Comparison of ENCODE assay signal across 8 cellular contexts in the genomic region with DNA sequence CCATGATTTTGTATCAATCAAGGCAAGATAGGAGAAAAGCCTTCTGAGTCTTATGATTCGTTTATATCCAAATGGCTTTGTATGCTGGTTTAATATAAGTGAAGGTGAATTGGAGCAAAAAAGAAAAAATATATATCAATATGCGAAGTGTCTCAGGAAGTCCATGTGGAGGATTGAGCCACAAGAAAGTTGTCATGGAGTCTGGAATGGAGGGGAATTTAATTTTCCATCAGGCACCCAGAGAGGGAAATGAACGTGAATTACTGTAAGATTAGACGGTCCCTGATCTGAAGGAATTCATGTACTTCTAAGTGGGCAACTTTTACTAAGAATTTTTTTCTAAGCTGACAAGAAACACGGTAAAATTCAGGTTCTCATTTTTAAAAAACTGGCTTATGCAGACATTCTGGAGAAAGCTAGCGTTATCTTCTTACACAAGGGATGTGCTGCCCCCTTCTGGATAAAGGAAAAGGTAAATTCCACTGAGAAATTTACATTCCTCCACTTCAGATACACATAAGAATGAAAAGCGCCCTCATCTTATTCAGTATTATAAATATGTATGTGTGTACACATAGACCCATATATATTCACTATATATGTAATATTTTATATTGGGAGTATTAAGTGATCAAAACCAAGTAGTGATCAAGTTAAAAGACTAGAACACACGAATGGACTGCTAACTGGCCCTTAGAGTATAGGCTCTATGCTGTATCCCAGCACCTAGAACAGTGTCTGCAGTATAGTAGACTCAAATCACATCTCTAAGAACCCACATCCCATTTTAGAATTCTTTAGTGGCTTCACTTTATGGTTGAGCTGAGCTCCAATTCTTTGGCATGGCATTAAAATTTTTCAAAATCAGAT.
A peak's percentile ranks its signal among the peaks of the same experiment; 100 is the strongest.
DNase-seq lines count a peak whose midpoint lies in the region; ATAC-seq, FAIRE-seq and TF ChIP-seq lines count a peak whose summit lies in the region.

No MANE protein-coding gene starts in this region.

- peak; percentile 70 for ATAC-seq in GM21619 (IDR thresholded peaks at IDR 0.05; ENCODE audit: unreplicated experiment)
- ATAC-seq in CD8-positive, alpha-beta T cell, result no peak

- CTCF ChIA-PET in CD8-positive, alpha-beta T cell (lab: Charles Lee), result no interaction called here

- intact Hi-C loops in activated T-helper 2 cell treated with anti-CD3 and anti-CD28 coated beads, Interferon-gamma antibody, Interleukin-2, Interleukin-4, amounts not matched to agents 10 μg/mL and 5 μg/mL and 100 μg/mL, durations not matched to agents 14 hours and 24 hours and 36 hours (cut with micrococcal nuclease), result loop anchor here (1.0 kb wide), 2 partner anchors 262 to 343 kb away; no protein-coding TSS in a partner anchor
- intact Hi-C loops in CD8-positive, alpha-beta T cell (cut with DNase I, micrococcal nuclease), result no loop called here

- no peaks in the 10 kb centered on the region for H3K4me1 Mint-ChIP-seq in activated T-helper 2 cell treated with anti-CD3 and anti-CD28 coated beads, Interferon-gamma antibody, Interleukin-2, Interleukin-4, amounts not matched to agents 10 μg/mL and 5 μg/mL and 100 μg/mL, durations not matched to agents 14 hours and 24 hours and 36 hours (ENCODE audit: low read depth)
- no peaks in the 10 kb centered on the region for H3K4me1 Mint-ChIP-seq in CD8-positive, alpha-beta T cell (ENCODE audit: low read depth)

- H4K20me1 ChIP-seq in MM.1S (ENCODE audit: insufficient read depth, low read length), result no peaks in the 10 kb centered on the region
- H4K20me1 ChIP-seq in SU-DHL-6 (ENCODE audit: low read depth, low read length), result no peaks in the 10 kb centered on the region

- no peaks in the 10 kb centered on the region for H3K36me3 ChIP-seq in MM.1S (replicated peaks; ENCODE audit: insufficient read depth, low read length)
- no peaks in the 10 kb centered on the region for H3K36me3 ChIP-seq in SU-DHL-6 (ENCODE audit: low read length)
- no peaks in the 10 kb centered on the region for H3K36me3 ChIP-seq in small intestine (ENCODE audit: control insufficient read depth in 2 of 2, insufficient read depth in 2 of 2, low read length in 2 of 2)
- H3K36me3 ChIP-seq in CD8-positive, alpha-beta T cell (ENCODE audit: insufficient read depth, low read length), result no peaks in the 10 kb centered on the region

- no peak for FAIRE-seq in small intestine (lab: Jason Lieb, UNC)

- no peak overlapping the region for H3K27ac Mint-ChIP-seq in activated T-helper 2 cell treated with anti-CD3 and anti-CD28 coated beads, Interferon-gamma antibody, Interleukin-2, Interleukin-4, amounts not matched to agents 10 μg/mL and 5 μg/mL and 100 μg/mL, durations not matched to agents 14 hours and 24 hours and 36 hours
- no peak overlapping the region for H3K27ac Mint-ChIP-seq in CD8-positive, alpha-beta T cell

- H3K27ac ChIP-seq in MM.1S (ENCODE audit: low read length) (no peak overlapping the region), SU-DHL-6 (ENCODE audit: low read depth, low read length) (no peak overlapping the region), small intestine (ENCODE audit: low read depth in 1 of 2, low read length in 1 of 2) (no peak overlapping the region)
- H3K27ac ChIP-seq in CD8-positive, alpha-beta T cell (ENCODE audit: low read depth, low read length), result no peak overlapping the region

- H3K4me3 Mint-ChIP-seq in activated T-helper 2 cell treated with anti-CD3 and anti-CD28 coated beads, Interferon-gamma antibody, Interleukin-2, Interleukin-4, amounts not matched to agents 10 μg/mL and 5 μg/mL and 100 μg/mL, durations not matched to agents 14 hours and 24 hours and 36 hours (ENCODE audit: low read depth), result no peak overlapping the region
- H3K4me3 Mint-ChIP-seq in CD8-positive, alpha-beta T cell, result no peak overlapping the region

- H2AFZ ChIP-seq in MM.1S (ENCODE audit: low read length) (peak overlapping the region; percentile 7; the same call in 1 of the 2 replicates), SU-DHL-6 (ENCODE audit: low read depth, low read length, severe bottlenecking) (no peak overlapping the region)

- H3K9me3 Mint-ChIP-seq in activated T-helper 2 cell treated with anti-CD3 and anti-CD28 coated beads, Interferon-gamma antibody, Interleukin-2, Interleukin-4, amounts not matched to agents 10 μg/mL and 5 μg/mL and 100 μg/mL, durations not matched to agents 14 hours and 24 hours and 36 hours, result no peaks in the 10 kb centered on the region
- no peaks in the 10 kb centered on the region for H3K9me3 Mint-ChIP-seq in CD8-positive, alpha-beta T cell

- H3K9me3 ChIP-seq in MM.1S (replicated peaks; ENCODE audit: insufficient read depth, low read length) (no peaks in the 10 kb centered on the region), SU-DHL-6 (ENCODE audit: insufficient read depth, low read length) (no peaks in the 10 kb centered on the region), small intestine (ENCODE audit: control insufficient read depth, low read depth) (no peaks in the 10 kb centered on the region)
- H3K9me3 ChIP-seq in CD8-positive, alpha-beta T cell (ENCODE audit: low read length), result no peaks in the 10 kb centered on the region

- DNase-seq in EH (ENCODE audit: low read depth) (peak; percentile 72), MM.1S (peak; percentile 71), globus pallidus (ENCODE audit: low spot score) (peak; percentile 65), small intestine (peak; percentile 62)
- DNase-seq in activated T-helper 2 cell treated with anti-CD3 and anti-CD28 coated beads, Interferon-gamma antibody, Interleukin-2, Interleukin-4, amounts not matched to agents 10 μg/mL and 5 μg/mL and 100 μg/mL, durations not matched to agents 14 hours and 24 hours and 36 hours (ENCODE audit: low spot score), result no peak
- DNase-seq in CD8-positive, alpha-beta T cell, result no peak

- no peak overlapping the region for H3K4me2 ChIP-seq in MM.1S (ENCODE audit: low read depth, low read length)
- no peak overlapping the region for H3K4me2 ChIP-seq in SU-DHL-6 (ENCODE audit: low read depth, low read length, poor library complexity, severe bottlenecking)

- no peaks in the 10 kb centered on the region for H3K79me2 ChIP-seq in MM.1S (ENCODE audit: low read length)
- H3K79me2 ChIP-seq in SU-DHL-6 (ENCODE audit: insufficient read depth, low read length), result no peaks in the 10 kb centered on the region

- H3F3A ChIP-seq in MM.1S (ENCODE audit: insufficient read depth, low read length), result no peaks in the 10 kb centered on the region
- no peaks in the 10 kb centered on the region for H3F3A ChIP-seq in SU-DHL-6 (ENCODE audit: insufficient read depth)

- H3K27me3 ChIP-seq in MM.1S (replicated peaks; ENCODE audit: insufficient read depth, low read length), result no peaks in the 10 kb centered on the region
- H3K27me3 ChIP-seq in SU-DHL-6 (ENCODE audit: low read length), result no peaks in the 10 kb centered on the region
- H3K27me3 ChIP-seq in small intestine (ENCODE audit: control insufficient read depth in 2 of 2, insufficient read depth in 2 of 2, low read length in 2 of 2), result no peaks in the 10 kb centered on the region
- no peaks in the 10 kb centered on the region for H3K27me3 ChIP-seq in CD8-positive, alpha-beta T cell (ENCODE audit: insufficient read depth, low read length)

- H3K4me1 ChIP-seq in MM.1S (ENCODE audit: low read length) (no peaks in the 10 kb centered on the region), small intestine (ENCODE audit: control insufficient read depth in 2 of 2, insufficient read depth in 1 of 2, low read depth in 1 of 2, low read length in 1 of 2) (no peaks in the 10 kb centered on the region)
- H3K4me1 ChIP-seq in CD8-positive, alpha-beta T cell (ENCODE audit: insufficient read depth, low read length), result no peaks in the 10 kb centered on the region

- no peaks in the 10 kb centered on the region for H3K9me2 ChIP-seq in MM.1S (replicated peaks; ENCODE audit: insufficient read depth, low read length)
- H3K9me2 ChIP-seq in SU-DHL-6 (replicated peaks; ENCODE audit: insufficient read depth, low read length), result no peaks in the 10 kb centered on the region

- H3K27me3 Mint-ChIP-seq in activated T-helper 2 cell treated with anti-CD3 and anti-CD28 coated beads, Interferon-gamma antibody, Interleukin-2, Interleukin-4, amounts not matched to agents 10 μg/mL and 5 μg/mL and 100 μg/mL, durations not matched to agents 14 hours and 24 hours and 36 hours (ENCODE audit: low read depth), result no peaks in the 10 kb centered on the region
- H3K27me3 Mint-ChIP-seq in CD8-positive, alpha-beta T cell (ENCODE audit: low read depth), result no peaks in the 10 kb centered on the region

- H3K9ac ChIP-seq in MM.1S (ENCODE audit: low read length) (no peak overlapping the region), SU-DHL-6 (ENCODE audit: low read length) (no peak overlapping the region)

- WGBS in small intestine, 3 donors, result 39 to 55% (median 45%) methylated on average over 8 of the region's 8 CpGs

- H3K4me3 ChIP-seq in MM.1S (ENCODE audit: low read length), result no peak overlapping the region
- H3K4me3 ChIP-seq in SU-DHL-6 (ENCODE audit: insufficient read depth, low read length, poor library complexity, severe bottlenecking), result no peak overlapping the region
- no peak overlapping the region for H3K4me3 ChIP-seq in small intestine (ENCODE audit: low read depth in 1 of 2, low read length in 2 of 2)
- H3K4me3 ChIP-seq in CD8-positive, alpha-beta T cell (ENCODE audit: low read depth, low read length), result no peak overlapping the region

- TF ChIP-seq CTCF in MM.1S (IDR thresholded peaks at IDR 0.05; ENCODE audit: low read length) (peak; percentile 66), SU-DHL-6 (IDR thresholded peaks at IDR 0.05; ENCODE audit: insufficient read depth, low read length, poor library complexity, severe bottlenecking) (peak; percentile 30)
- no peak for TF ChIP-seq CTCF in CD8-positive, alpha-beta T cell (IDR thresholded peaks at IDR 0.05)

- POLR2A ChIA-PET in CD8-positive, alpha-beta T cell (lab: Charles Lee), result no interaction called here

- H3K36me3 Mint-ChIP-seq in activated T-helper 2 cell treated with anti-CD3 and anti-CD28 coated beads, Interferon-gamma antibody, Interleukin-2, Interleukin-4, amounts not matched to agents 10 μg/mL and 5 μg/mL and 100 μg/mL, durations not matched to agents 14 hours and 24 hours and 36 hours (ENCODE audit: low read depth), result no peaks in the 10 kb centered on the region
- H3K36me3 Mint-ChIP-seq in CD8-positive, alpha-beta T cell, result no peaks in the 10 kb centered on the region

Comparison
In these comparisons a context has a peak if more than half of its experiments do, and no peak if none do; other contexts are left out.
1. DNase-seq: peak in EH (single experiment), MM.1S (single experiment), globus pallidus (single experiment) and small intestine (single experiment); none in activated T-helper 2 cell treated with anti-CD3 and anti-CD28 coated beads, Interferon-gamma antibody, Interleukin-2, Interleukin-4, amounts not matched to agents 10 μg/mL and 5 μg/mL and 100 μg/mL, durations not matched to agents 14 hours and 24 hours and 36 hours (single experiment) and CD8-positive, alpha-beta T cell (0 of 7).